ENCODE assay signal across 1 cellular context in the genomic region with DNA sequence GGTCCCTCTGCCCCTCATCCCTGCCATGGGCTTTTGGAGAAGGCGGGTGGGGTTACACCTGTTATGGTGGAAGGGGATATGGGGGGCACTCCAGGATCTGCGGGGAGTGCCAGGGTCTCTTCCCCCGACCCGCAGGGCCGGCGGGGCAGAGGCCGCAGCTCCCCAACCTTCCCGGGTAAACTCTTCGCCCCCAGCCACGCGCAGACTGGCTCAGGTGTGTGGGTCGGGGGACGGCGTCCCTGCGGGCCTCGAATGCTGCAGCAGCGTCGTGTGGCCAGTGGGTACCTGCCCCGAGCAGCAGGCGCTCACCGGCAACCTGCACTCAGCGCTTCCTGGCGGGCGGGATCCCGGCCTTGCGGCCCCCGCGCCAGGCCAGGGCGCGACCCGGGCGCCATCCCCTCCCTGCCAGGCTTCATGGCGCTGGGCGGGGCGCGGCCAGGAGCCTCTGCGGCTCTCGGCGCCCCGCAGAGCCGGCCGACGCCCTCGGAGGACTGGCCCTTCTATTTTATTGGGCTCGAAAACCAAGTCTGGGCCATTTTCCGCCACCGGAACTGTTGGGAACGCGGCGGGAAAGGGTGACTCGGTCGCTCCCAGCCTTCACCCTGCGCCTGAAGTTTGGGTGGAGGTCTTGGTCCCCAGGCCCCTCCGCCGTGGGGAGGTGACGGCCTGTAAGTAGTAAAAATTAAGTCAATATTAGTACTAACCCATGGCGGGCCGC.
TF ChIP-seq lines count a peak whose summit lies in the region.

No MANE protein-coding gene starts in this region.

TF ChIP-seq in IMR-90, 13 proteins besides CTCF, POLR2A, EP300 and RAD21:
- TF ChIP-seq MAFK (IDR thresholded peaks at IDR 0.05; ENCODE audit: low read depth, low read length): no peak
